In genomic region chr12:76696186-76696585, GRCh38 we compare ENCODE assay signal across 24 cellular contexts.
"Had no signal": no experiment of that assay in that cellular context is flagged by ENCODE, and none has a peak within 500 bp of the region (broad histone marks: within the 10 kb centered on the region; RNA-seq: fewer than 3 reads in every experiment).

No MANE protein-coding gene starts in this region.

- H3K9me3 ChIP-seq: left ventricle myocardium inferior, pancreas, prostate gland, sigmoid colon, tibial nerve, uterus had no signal

- DNase-seq: hypothalamus; islet precursor cell; left ventricle myocardium inferior; mesendoderm; naive thymus-derived CD4-positive, alpha-beta T cell; pancreas; posterior cingulate gyrus; retina; right cardiac atrium; sigmoid colon; stimulated activated CD4-positive, alpha-beta T cell treated with anti-CD3 and anti-CD28 coated beads, Interleukin-1b, Interleukin-23, amount 100 ng/mL, for 48 hours; stimulated activated CD4-positive, alpha-beta T cell treated with anti-CD3 and anti-CD28 coated beads, Interleukin-2, amount 100 ng/mL, for 48 hours; stimulated activated CD4-positive, alpha-beta T cell treated with anti-CD3 and anti-CD28 coated beads, Interleukin-4, amount 100 ng/mL, for 4 hours; stimulated activated CD8-positive, alpha-beta memory T cell treated with anti-CD3 and anti-CD28 coated beads, Interleukin-4, amount 100 ng/mL, for 48 hours; stimulated activated naive CD4-positive, alpha-beta T cell treated with Interleukin-2 at 50 U/mL for 16 hours; stimulated activated naive CD8-positive, alpha-beta T cell treated with anti-CD3 and anti-CD28 coated beads, Interleukin-15, amount 100 ng/mL, for 72 hours; substantia nigra; uterus had no signal

- ATAC-seq: naive thymus-derived CD4-positive, alpha-beta T cell; natural killer cell treated with Interleukin-12 subunit alpha and Interleukin-12 subunit beta and Interleukin-15 and Interleukin-18, amount 100 ng/mL, for 72 hours; pancreas; right cardiac atrium; stimulated activated memory B cell treated with anti-CD40 and anti-IgM and Interleukin-4, amounts not matched to agents 10 μg/mL and 1 μg/mL and 100 μg/mL, for 72 hours; stimulated activated naive CD8-positive, alpha-beta T cell treated with anti-CD3 and anti-CD28 coated beads, Interleukin-15, amount 100 ng/mL, for 72 hours had no signal

- H3K27ac ChIP-seq: left ventricle myocardium inferior, pancreas, prostate gland, sigmoid colon, tibial nerve, uterus had no signal

- H3K36me3 ChIP-seq: left ventricle myocardium inferior, pancreas, prostate gland, sigmoid colon, tibial nerve, uterus had no signal

- H3K4me3 ChIP-seq: left ventricle myocardium inferior, lung, pancreas, prostate gland, sigmoid colon, smooth muscle cell, tibial nerve, uterus had no signal

- H3K27me3 ChIP-seq: pancreas, sigmoid colon, tibial nerve, uterus had no signal

- H3K4me1 ChIP-seq: left ventricle myocardium inferior, pancreas, prostate gland, sigmoid colon, tibial nerve, uterus had no signal
